21 cellular contexts compared by ENCODE assay signal in the genomic region with DNA sequence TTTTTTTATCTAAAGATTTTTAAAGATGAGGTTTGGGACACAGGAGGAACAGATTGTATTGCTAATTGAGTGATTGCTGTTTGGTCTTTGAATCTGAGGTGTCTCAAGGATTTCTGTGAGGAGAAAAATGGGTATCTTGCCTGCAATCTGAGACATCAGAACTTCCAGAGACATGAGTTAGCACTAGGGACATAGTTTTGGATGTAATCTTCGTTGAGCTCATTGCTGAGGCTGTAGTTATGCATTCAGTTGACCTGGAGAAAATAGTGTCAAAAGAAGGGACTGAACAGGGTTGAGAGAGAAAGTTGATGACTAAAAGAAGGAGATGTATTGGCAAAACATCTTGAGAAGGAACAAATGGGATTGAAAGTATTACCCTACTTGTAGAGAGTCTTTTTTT. TPM values are rescaled to one million over a fixed set of nuclear protein-coding genes. Genes with fewer than 3 reads are reported as not detected.
DNase-seq lines count a peak whose midpoint lies in the region; ATAC-seq, FAIRE-seq and TF ChIP-seq lines count a peak whose summit lies in the region.
"Had no signal": no experiment of that assay in that cellular context is flagged by ENCODE, and none has a peak within 500 bp of the region (broad histone marks: within the 10 kb centered on the region; RNA-seq: fewer than 3 reads in every experiment).

No MANE protein-coding gene starts in this region.

- H3K9me1 ChIP-seq in keratinocyte (ENCODE audit: control insufficient read depth, extremely low read depth, insufficient read depth, low read length) = no peaks in the 10 kb centered on the region

- H2AK5ac ChIP-seq in mesenchymal stem cell (ENCODE audit: low read length, severe bottlenecking) = no peak overlapping the region

- H3K27me3 ChIP-seq in GM23338 (ENCODE audit: insufficient read depth) (no peaks in the 10 kb centered on the region), ascending aorta (no peaks in the 10 kb centered on the region), keratinocyte (ENCODE audit: control insufficient read depth, extremely low read depth, insufficient read depth, low read length) (no peaks in the 10 kb centered on the region), mesenchymal stem cell (ENCODE audit: control insufficient read depth in 1 of 2, insufficient read depth in 1 of 2, low read length in 2 of 2) (no peaks in the 10 kb centered on the region)
- H3K27me3 ChIP-seq: BLaER1 treated with 17β-estradiol and CSF1 and Interleukin-3, amounts not matched to agents 10 nM and 100 nM; stomach; upper lobe of left lung had no signal

- no peak overlapping the region for H4K8ac ChIP-seq in mesenchymal stem cell (ENCODE audit: low read length)

- H3K9ac ChIP-seq in keratinocyte (ENCODE audit: control insufficient read depth, extremely low read depth, insufficient read depth, low read length) (peak overlapping the region; percentile 15), mesenchymal stem cell (ENCODE audit: low read length) (no peak overlapping the region)
- H3K9ac ChIP-seq: BLaER1 treated with 17β-estradiol and CSF1 and Interleukin-3, amounts not matched to agents 10 nM and 100 nM had no signal

- no peak overlapping the region for H3K4ac ChIP-seq in mesenchymal stem cell (ENCODE audit: low read depth in 1 of 2, low read length in 2 of 2)

- CTCF ChIA-PET in activated CD8-positive, alpha-beta memory T cell treated with anti-CD3 and anti-CD28 coated beads, Interleukin-2, amount 10 ng/mL, durations not matched to agents 7 days and 5 days (lab: Charles Lee) = interaction anchor here (0.8 kb wide), 1 partner anchor 12 kb away, joined by 3 read pairs; no protein-coding TSS in a partner anchor

- no peak overlapping the region for H4K91ac ChIP-seq in mesenchymal stem cell (ENCODE audit: low read length)

- H2AFZ ChIP-seq in GM23338 (no peak overlapping the region), keratinocyte (ENCODE audit: control insufficient read depth, low read length) (no peak overlapping the region), mesenchymal stem cell (ENCODE audit: low read depth, low read length) (no peak overlapping the region)

- H3K14ac ChIP-seq in mesenchymal stem cell (ENCODE audit: low read length in 2 of 2) = no peak overlapping the region

- peak; percentile 17 for FAIRE-seq in keratinocyte (lab: Jason Lieb, UNC)

- H3K4me2 ChIP-seq in GM23338 = peak overlapping the region; percentile 28
- peak overlapping the region; percentile 50 for H3K4me2 ChIP-seq in keratinocyte (ENCODE audit: control insufficient read depth, extremely low read depth, insufficient read depth, low read depth, low read length)
- H3K4me2 ChIP-seq in mesenchymal stem cell (ENCODE audit: low read length, poor library complexity, severe bottlenecking) = no peak overlapping the region
- H3K4me2 ChIP-seq: BLaER1 treated with 17β-estradiol and CSF1 and Interleukin-3, amounts not matched to agents 10 nM and 100 nM had no signal

- DNase-seq in GM23338 (ENCODE audit: low spot score) = no peak
- no peak for DNase-seq in ascending aorta (ENCODE audit: low spot score in 2 of 2)
- no peak for DNase-seq in keratinocyte (ENCODE audit: low read depth, low spot score)
- no peak for DNase-seq in mesenchymal stem cell
- DNase-seq in activated CD8-positive, alpha-beta memory T cell treated with anti-CD3 and anti-CD28 coated beads, Interleukin-2, amount 10 ng/mL, durations not matched to agents 7 days and 5 days = no peak
- DNase-seq: activated CD4-positive, alpha-beta T cell treated with anti-CD3 and anti-CD28 coated beads, Interleukin-2, amount 10 ng/mL, durations not matched to agents 7 days and 5 days; activated naive CD4-positive, alpha-beta T cell treated with anti-CD3 and anti-CD28 coated beads, Interleukin-2, amount 50 U/mL, for 16 hours; amygdala; DMS79; left ventricle myocardium inferior; midbrain; natural killer cell; NCI-H526; SHP77 treated with DMSO at 0.1 percent for 48 hours; stomach; upper lobe of left lung had no signal

- H3K18ac ChIP-seq in mesenchymal stem cell (ENCODE audit: low read depth in 1 of 2, low read length in 2 of 2) = no peak overlapping the region

- H2BK12ac ChIP-seq in mesenchymal stem cell (ENCODE audit: low read length in 2 of 2) = no peak overlapping the region

- no peak overlapping the region for H3K4me3 Mint-ChIP-seq in GM23338
- H3K4me3 Mint-ChIP-seq in activated CD8-positive, alpha-beta memory T cell treated with anti-CD3 and anti-CD28 coated beads, Interleukin-2, amount 10 ng/mL, durations not matched to agents 7 days and 5 days = no peak overlapping the region
- H3K4me3 Mint-ChIP-seq: activated CD4-positive, alpha-beta T cell treated with anti-CD3 and anti-CD28 coated beads, Interleukin-2, amount 10 ng/mL, durations not matched to agents 7 days and 5 days; dendritic cell treated with granulocyte-macrophage colony-stimulating factor and Interleukin-4, amounts not matched to agents 40 ng/mL and 50 ng/mL, for 4 days; natural killer cell had no signal

- peaks cover 19% of the 10 kb centered on the region for H3K79me1 ChIP-seq in mesenchymal stem cell (replicated peaks; ENCODE audit: low read length, poor library complexity, severe bottlenecking)

- no peaks in the 10 kb centered on the region for H3K9me2 ChIP-seq in GM23338 (ENCODE audit: insufficient read depth)

- TF ChIP-seq CTCF in GM23338 (conservative IDR thresholded peaks at IDR 0.05; ENCODE audit: low read depth in 2 of 2) = no peak
- no peak for TF ChIP-seq CTCF in ascending aorta (IDR thresholded peaks at IDR 0.05)
- TF ChIP-seq CTCF in keratinocyte (optimal IDR thresholded peaks at IDR 0.05 in 1 of 3, IDR thresholded peaks at IDR 0.05 in 1 of 3, conservative IDR thresholded peaks at IDR 0.05 in 1 of 3; ENCODE audit: extremely low read depth in 1 of 3, insufficient read depth in 2 of 3, low read length in 3 of 3) = no peak

- H3K4me1 ChIP-seq in GM23338 (ENCODE audit: insufficient read depth) (peaks cover 22% of the 10 kb centered on the region), ascending aorta (peaks cover 0 to 7% of the 10 kb centered on the region in 2 donors), keratinocyte (ENCODE audit: control insufficient read depth, extremely low read depth, insufficient read depth, low read length) (peaks cover 21% of the 10 kb centered on the region), mesenchymal stem cell (ENCODE audit: control insufficient read depth, insufficient read depth, low read depth, low read length) (no peaks in the 10 kb centered on the region)
- H3K4me1 ChIP-seq: BLaER1 treated with 17β-estradiol and CSF1 and Interleukin-3, amounts not matched to agents 10 nM and 100 nM; upper lobe of left lung had no signal

- no peak overlapping the region for H2BK120ac ChIP-seq in mesenchymal stem cell (ENCODE audit: low read depth, low read length)

- H3K9me3 Mint-ChIP-seq in GM23338 = no peaks in the 10 kb centered on the region
- H3K9me3 Mint-ChIP-seq in activated CD8-positive, alpha-beta memory T cell treated with anti-CD3 and anti-CD28 coated beads, Interleukin-2, amount 10 ng/mL, durations not matched to agents 7 days and 5 days (ENCODE audit: low read depth) = no peaks in the 10 kb centered on the region
- H3K9me3 Mint-ChIP-seq: activated CD4-positive, alpha-beta T cell treated with anti-CD3 and anti-CD28 coated beads, Interleukin-2, amount 10 ng/mL, durations not matched to agents 7 days and 5 days; dendritic cell treated with granulocyte-macrophage colony-stimulating factor and Interleukin-4, amounts not matched to agents 40 ng/mL and 50 ng/mL, for 4 days; natural killer cell had no signal

- peaks cover 16% of the 10 kb centered on the region for H3K4me1 Mint-ChIP-seq in GM23338
- peaks cover 3% of the 10 kb centered on the region for H3K4me1 Mint-ChIP-seq in activated CD8-positive, alpha-beta memory T cell treated with anti-CD3 and anti-CD28 coated beads, Interleukin-2, amount 10 ng/mL, durations not matched to agents 7 days and 5 days

- peak overlapping the region; percentile 46 for H3K27ac Mint-ChIP-seq in GM23338
- H3K27ac Mint-ChIP-seq in activated CD8-positive, alpha-beta memory T cell treated with anti-CD3 and anti-CD28 coated beads, Interleukin-2, amount 10 ng/mL, durations not matched to agents 7 days and 5 days = no peak overlapping the region
- H3K27ac Mint-ChIP-seq: activated CD4-positive, alpha-beta T cell treated with anti-CD3 and anti-CD28 coated beads, Interleukin-2, amount 10 ng/mL, durations not matched to agents 7 days and 5 days; dendritic cell treated with granulocyte-macrophage colony-stimulating factor and Interleukin-4, amounts not matched to agents 40 ng/mL and 50 ng/mL, for 4 days; natural killer cell had no signal

- H3K27me3 Mint-ChIP-seq in GM23338 (ENCODE audit: insufficient read depth, low read depth, poor library complexity) = no peaks in the 10 kb centered on the region
- H3K27me3 Mint-ChIP-seq in activated CD8-positive, alpha-beta memory T cell treated with anti-CD3 and anti-CD28 coated beads, Interleukin-2, amount 10 ng/mL, durations not matched to agents 7 days and 5 days = no peaks in the 10 kb centered on the region
- H3K27me3 Mint-ChIP-seq: activated CD4-positive, alpha-beta T cell treated with anti-CD3 and anti-CD28 coated beads, Interleukin-2, amount 10 ng/mL, durations not matched to agents 7 days and 5 days; dendritic cell treated with granulocyte-macrophage colony-stimulating factor and Interleukin-4, amounts not matched to agents 40 ng/mL and 50 ng/mL, for 4 days had no signal

- no peak overlapping the region for H3K4me3 ChIP-seq in GM23338
- no peak overlapping the region for H3K4me3 ChIP-seq in ascending aorta
- H3K4me3 ChIP-seq in keratinocyte (ENCODE audit: control insufficient read depth in 2 of 3, extremely low read depth in 1 of 3, insufficient read depth in 2 of 3, low read depth in 1 of 3, low read length in 3 of 3) = no peak overlapping the region
- H3K4me3 ChIP-seq in mesenchymal stem cell (ENCODE audit: insufficient read depth in 1 of 2, low read depth in 1 of 2, low read length in 2 of 2) = no peak overlapping the region
- H3K4me3 ChIP-seq: BLaER1 treated with 17β-estradiol and CSF1 and Interleukin-3, amounts not matched to agents 10 nM and 100 nM; left ventricle myocardium inferior; stomach; upper lobe of left lung had no signal

- H3K23ac ChIP-seq in mesenchymal stem cell (ENCODE audit: low read length in 2 of 2) = no peak overlapping the region

- H2BK15ac ChIP-seq in mesenchymal stem cell (ENCODE audit: low read depth, poor library complexity, severe bottlenecking) = no peak overlapping the region

- peaks cover 8 to 9% of the 10 kb centered on the region in 2 donors for H3K9me3 ChIP-seq in ascending aorta
- no peaks in the 10 kb centered on the region for H3K9me3 ChIP-seq in keratinocyte (ENCODE audit: control insufficient read depth, low read depth, low read length)
- H3K9me3 ChIP-seq in mesenchymal stem cell (ENCODE audit: control insufficient read depth, low read length) = no peaks in the 10 kb centered on the region
- H3K9me3 ChIP-seq: left ventricle myocardium inferior, stomach, upper lobe of left lung had no signal

- H3K27ac ChIP-seq in GM23338 (ENCODE audit: low read depth) = peak overlapping the region; percentile 40; the same call in 1 of the 2 replicates
- H3K27ac ChIP-seq in ascending aorta = peak overlapping the region; percentile 59 to 71
- H3K27ac ChIP-seq in keratinocyte (ENCODE audit: control insufficient read depth, insufficient read depth, low read length) = peak overlapping the region; percentile 71
- H3K27ac ChIP-seq in temporal lobe (ENCODE audit: low read depth, low read length) = peak overlapping the region; percentile 91
- no peak overlapping the region for H3K27ac ChIP-seq in mesenchymal stem cell (ENCODE audit: low read length, poor library complexity, severe bottlenecking)
- H3K27ac ChIP-seq: BLaER1 treated with 17β-estradiol and CSF1 and Interleukin-3, amounts not matched to agents 10 nM and 100 nM; left ventricle myocardium inferior; stomach; upper lobe of left lung had no signal

- no peaks in the 10 kb centered on the region for H3F3A ChIP-seq in GM23338 (replicated peaks; ENCODE audit: low read depth)

- WGBS in mesenchymal stem cell = 90% methylated on average over 1 of the region's 1 CpG

- H3K36me3 Mint-ChIP-seq in GM23338 (ENCODE audit: low read depth) = peaks cover 3% of the 10 kb centered on the region; the same call in 1 of the 3 replicates
- H3K36me3 Mint-ChIP-seq in activated CD8-positive, alpha-beta memory T cell treated with anti-CD3 and anti-CD28 coated beads, Interleukin-2, amount 10 ng/mL, durations not matched to agents 7 days and 5 days = peaks cover 10% of the 10 kb centered on the region
- H3K36me3 Mint-ChIP-seq: natural killer cell had no signal

- intact Hi-C loops in ascending aorta (cut with DNase I) = loop anchor here (10.0 kb wide), 1 partner anchor 429 kb away; a partner anchor contains a TSS

- H3K79me2 ChIP-seq in GM23338 (replicated peaks; ENCODE audit: insufficient read depth) (peaks cover 95% of the 10 kb centered on the region), keratinocyte (ENCODE audit: control insufficient read depth, insufficient read depth, low read length) (peaks cover 33% of the 10 kb centered on the region)

- no peak for ATAC-seq in GM23338
- no peak for ATAC-seq in activated CD8-positive, alpha-beta memory T cell treated with anti-CD3 and anti-CD28 coated beads, Interleukin-2, amount 10 ng/mL, durations not matched to agents 7 days and 5 days
- ATAC-seq in HG02678 (IDR thresholded peaks at IDR 0.05; ENCODE audit: unreplicated experiment) = no peak
- ATAC-seq: natural killer cell, Panc1 had no signal

- dilution Hi-C loops in keratinocyte (cut with MboI; ENCODE audit: extremely low pct_ligation_motif_present, low sequenced_read_pairs) = no loop called here

- no peak overlapping the region for H2BK5ac ChIP-seq in mesenchymal stem cell (ENCODE audit: low read depth, low read length, poor library complexity, severe bottlenecking)

- H3K36me3 ChIP-seq in GM23338 (ENCODE audit: insufficient read depth) (no peaks in the 10 kb centered on the region), ascending aorta (no peaks in the 10 kb centered on the region), keratinocyte (ENCODE audit: control insufficient read depth in 2 of 2, extremely low read depth in 1 of 2, insufficient read depth in 2 of 2, low read length in 2 of 2) (no peaks in the 10 kb centered on the region), mesenchymal stem cell (ENCODE audit: control insufficient read depth in 1 of 2, insufficient read depth in 2 of 2, low read depth in 1 of 2, low read length in 2 of 2) (no peaks in the 10 kb centered on the region)
- H3K36me3 ChIP-seq: left ventricle myocardium inferior, stomach, upper lobe of left lung had no signal

- no peaks in the 10 kb centered on the region for H4K20me1 ChIP-seq in GM23338 (replicated peaks; ENCODE audit: insufficient read depth)
- no peaks in the 10 kb centered on the region for H4K20me1 ChIP-seq in keratinocyte (ENCODE audit: control insufficient read depth, extremely low read depth, insufficient read depth, low read length)

RNA-seq across cellular contexts. Expression of a gene that starts 24.6 kb away (rescaled TPM):
- 10.3 and 18.5 TPM in 2 replicates for total RNA-seq in GM23338 (2014; rRNA removed; shearing (Covaris generic))
- polyA plus RNA-seq in GM23338 (2016; fragmentation: Nextera tagmentation; extraction: Ambion mirVana) (20.8 and 21.5 TPM in 2 replicates), keratinocyte (12.3 to 18.2 TPM (median 17.5 TPM) in 3 replicates)
- total RNA-seq in ascending aorta (2.6 TPM), temporal lobe (13.3 TPM)
- polyA plus RNA-seq in keratinocyte (2011; ENCODE audit: low read depth) = 65.8 TPM
- polyA plus RNA-seq in keratinocyte (2011; cell fraction: cytosol; rRNA removed) = 15.9 and 20.5 TPM in 2 replicates
- polyA plus RNA-seq in keratinocyte (2011; cell fraction: nucleus; rRNA removed) = 12.1 and 16.8 TPM in 2 replicates
- 11.8 and 13.8 TPM in 2 replicates for polyA plus RNA-seq in keratinocyte (2012; ENCODE audit: low replicate concordance)
- 1.1 to 6.6 TPM (median 6.6 TPM) in 3 replicates for polyA minus RNA-seq in keratinocyte
- polyA minus RNA-seq in keratinocyte (2011; cell fraction: cytosol; rRNA and poly(A)+ RNA removed) = 7.1 TPM
- 6.6 and 13.1 TPM in 2 replicates for polyA minus RNA-seq in keratinocyte (2011; cell fraction: nucleus; rRNA and poly(A)+ RNA removed)
- 17.6 TPM for polyA plus RNA-seq in mesenchymal stem cell (2013, experiment 1 of 2)
- 18.3 TPM for polyA plus RNA-seq in mesenchymal stem cell (2013, experiment 2 of 2)
- total RNA-seq in activated CD8-positive, alpha-beta memory T cell treated with anti-CD3 and anti-CD28 coated beads, Interleukin-2, amount 10 ng/mL, durations not matched to agents 7 days and 5 days = 10 to 100 TPM in 1 of 2 experiments, 1 to 10 TPM in 1; 9.8 to 13.0 TPM

RNA-seq across cellular contexts. Expression of a gene that starts 25.1 kb away (rescaled TPM):
- total RNA-seq in GM23338 (2014; rRNA removed; shearing (Covaris generic)) = 99.3 and 112 TPM in 2 replicates
- 27.9 and 32.2 TPM in 2 replicates for polyA plus RNA-seq in GM23338 (2016; fragmentation: Nextera tagmentation; extraction: Ambion mirVana)
- 20.5 TPM for total RNA-seq in ascending aorta
- 11.5 to 16.3 TPM (median 13.7 TPM) in 3 replicates for polyA plus RNA-seq in keratinocyte
- polyA plus RNA-seq in keratinocyte (2011; ENCODE audit: low read depth) = 15.1 TPM
- polyA plus RNA-seq in keratinocyte (2011; cell fraction: cytosol; rRNA removed) = 7.2 and 14.2 TPM in 2 replicates
- polyA plus RNA-seq in keratinocyte (2011; cell fraction: nucleus; rRNA removed) = 16.5 and 17.4 TPM in 2 replicates
- polyA plus RNA-seq in keratinocyte (2012; ENCODE audit: low replicate concordance) = 8.0 and 11.6 TPM in 2 replicates
- 4.1 to 27.1 TPM (median 19.7 TPM) in 3 replicates for polyA minus RNA-seq in keratinocyte
- polyA minus RNA-seq in keratinocyte (2011; cell fraction: cytosol; rRNA and poly(A)+ RNA removed) = 15.0 TPM
- polyA minus RNA-seq in keratinocyte (2011; cell fraction: nucleus; rRNA and poly(A)+ RNA removed) = 15.0 and 21.0 TPM in 2 replicates
- 57.0 TPM for total RNA-seq in temporal lobe
- 11.3 TPM for polyA plus RNA-seq in mesenchymal stem cell (2013, experiment 1 of 2)
- polyA plus RNA-seq in mesenchymal stem cell (2013, experiment 2 of 2) = 11.3 TPM
- total RNA-seq in activated CD8-positive, alpha-beta memory T cell treated with anti-CD3 and anti-CD28 coated beads, Interleukin-2, amount 10 ng/mL, durations not matched to agents 7 days and 5 days = 10 to 100 TPM; 27.0 to 35.7 TPM
